ENCODE assay signal across 1 cellular context in the genomic region with DNA sequence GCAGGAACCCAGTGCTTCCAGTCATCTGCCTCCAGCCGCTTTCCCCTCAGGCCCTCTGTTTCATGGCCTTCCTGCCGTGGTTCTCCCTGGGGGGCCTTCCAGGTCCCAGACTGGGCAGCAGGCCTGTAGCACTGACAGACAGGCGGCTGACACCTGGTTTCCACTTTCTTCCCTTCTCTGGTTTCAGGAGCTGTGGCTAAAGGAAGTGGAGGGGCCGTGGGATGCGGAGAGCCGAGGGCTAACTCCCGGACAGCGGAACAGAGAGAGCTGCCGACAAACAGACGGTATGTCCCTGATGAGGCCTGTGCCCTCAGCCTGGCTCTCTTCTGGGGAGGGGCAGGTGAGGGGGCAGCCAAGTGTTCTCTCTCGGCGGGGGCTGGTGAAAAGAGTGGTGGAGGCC.
TF ChIP-seq lines count a peak whose summit lies in the region.

No MANE protein-coding gene starts in this region.

TF ChIP-seq in HEK293, 187 proteins besides CTCF, POLR2A, EP300 and RAD21:
- TF ChIP-seq ZNF621 (tag by site-specific recombination; IDR thresholded peaks at IDR 0.05) = no peak
- TF ChIP-seq ZIC2 (tag by site-specific recombination; IDR thresholded peaks at IDR 0.05) = peak; percentile 31; the same call in 1 of the 2 replicates
